ENCODE assay signal across 9 cellular contexts in genomic region chr6:161242779-161243693, GRCh38. TPM values are rescaled to one million over a fixed set of nuclear protein-coding genes. Genes with fewer than 3 reads are reported as not detected.
DNase-seq lines count a peak whose midpoint lies in the region; ATAC-seq and TF ChIP-seq lines count a peak whose summit lies in the region.
"Had no signal": no experiment of that assay in that cellular context is flagged by ENCODE, and none has a peak within 500 bp of the region (broad histone marks: within the 10 kb centered on the region; RNA-seq: fewer than 3 reads in every experiment).

No MANE protein-coding gene starts in this region.

- H3K27me3 ChIP-seq in smooth muscle cell (ENCODE audit: low read depth), result no peaks in the 10 kb centered on the region
- H3K27me3 ChIP-seq in PC-3 (ENCODE audit: low read length), result no peaks in the 10 kb centered on the region

- H3K9me3 ChIP-seq in smooth muscle cell (replicated peaks; ENCODE audit: low read depth) (no peaks in the 10 kb centered on the region), PC-3 (ENCODE audit: low read length) (no peaks in the 10 kb centered on the region)
- H3K9me3 ChIP-seq: prostate gland had no signal

- WGBS in smooth muscle cell (ENCODE audit: low lambda C conversion rate), result 68% methylated on average over 28 of the region's 28 CpGs

- H3K4me1 ChIP-seq in smooth muscle cell (ENCODE audit: low read depth), result peaks cover 20% of the 10 kb centered on the region
- no peaks in the 10 kb centered on the region for H3K4me1 ChIP-seq in PC-3 (ENCODE audit: insufficient read depth, low read length)
- H3K4me1 ChIP-seq: prostate gland had no signal

- peak; percentile 82 for ATAC-seq in activated CD8-positive, alpha-beta T cell treated with anti-CD3 and anti-CD28 coated beads, Interleukin-2, amount 10 ng/mL, durations not matched to agents 7 days and 5 days
- no peak for ATAC-seq in HG02642 (IDR thresholded peaks at IDR 0.05; ENCODE audit: poor library complexity, unreplicated experiment)
- ATAC-seq in PC-3, result no peak

- H3K27ac ChIP-seq in smooth muscle cell (ENCODE audit: low read depth) (peak overlapping the region; percentile 85), PC-3 (ENCODE audit: low read length) (no peak overlapping the region)
- H3K27ac ChIP-seq: prostate gland had no signal

- no peaks in the 10 kb centered on the region for H3K36me3 Mint-ChIP-seq in activated CD8-positive, alpha-beta T cell treated with anti-CD3 and anti-CD28 coated beads, Interleukin-2, amount 10 ng/mL, durations not matched to agents 7 days and 5 days (ENCODE audit: low read depth)
- H3K36me3 Mint-ChIP-seq in osteocyte (ENCODE audit: unreplicated experiment), result no peaks in the 10 kb centered on the region

- peaks cover 97% of the 10 kb centered on the region for H3K79me2 ChIP-seq in smooth muscle cell (ENCODE audit: low read depth)
- no peaks in the 10 kb centered on the region for H3K79me2 ChIP-seq in PC-3 (ENCODE audit: low read length)

- no peak overlapping the region for H3K4me3 Mint-ChIP-seq in activated CD8-positive, alpha-beta T cell treated with anti-CD3 and anti-CD28 coated beads, Interleukin-2, amount 10 ng/mL, durations not matched to agents 7 days and 5 days
- no peak overlapping the region for H3K4me3 Mint-ChIP-seq in osteocyte (ENCODE audit: unreplicated experiment)

- H3F3A ChIP-seq in smooth muscle cell (ENCODE audit: low read depth) (peaks cover 25% of the 10 kb centered on the region), PC-3 (ENCODE audit: low read length, unreplicated experiment) (no peaks in the 10 kb centered on the region)

- peaks cover 9% of the 10 kb centered on the region for H3K4me1 Mint-ChIP-seq in activated CD8-positive, alpha-beta T cell treated with anti-CD3 and anti-CD28 coated beads, Interleukin-2, amount 10 ng/mL, durations not matched to agents 7 days and 5 days (ENCODE audit: low read depth)
- no peaks in the 10 kb centered on the region for H3K4me1 Mint-ChIP-seq in osteocyte (ENCODE audit: unreplicated experiment)

- no peak overlapping the region for H2AFZ ChIP-seq in smooth muscle cell (ENCODE audit: low read depth)
- H2AFZ ChIP-seq in PC-3 (ENCODE audit: low read length), result no peak overlapping the region

- peak; percentile 91 for DNase-seq in GM03348 (ENCODE audit: low spot score)
- DNase-seq in activated CD8-positive, alpha-beta T cell treated with anti-CD3 and anti-CD28 coated beads, Interleukin-2, amount 10 ng/mL, durations not matched to agents 7 days and 5 days, result peak; percentile 54
- DNase-seq in fibroblast of peridontal ligament (ENCODE audit: extremely low read depth), result peak; percentile 77
- no peak for DNase-seq in smooth muscle cell (lab: John Stamatoyannopoulos, UW; ENCODE audit: unreplicated experiment)
- DNase-seq in osteocyte (ENCODE audit: extremely low spot score, unreplicated experiment), result no peak
- DNase-seq in PC-3, result no peak
- DNase-seq in NCI-H128 (lab: John Stamatoyannopoulos, UW; ENCODE audit: unreplicated experiment), result no peak

- H3K9me2 ChIP-seq in PC-3 (replicated peaks; ENCODE audit: low read length), result no peaks in the 10 kb centered on the region

- H3K36me3 ChIP-seq in smooth muscle cell (ENCODE audit: low read depth) (no peaks in the 10 kb centered on the region), PC-3 (ENCODE audit: low read depth, low read length) (no peaks in the 10 kb centered on the region)
- H3K36me3 ChIP-seq: prostate gland had no signal

- peaks cover 3% of the 10 kb centered on the region for H4K20me1 ChIP-seq in smooth muscle cell (ENCODE audit: low read depth)
- no peaks in the 10 kb centered on the region for H4K20me1 ChIP-seq in PC-3 (ENCODE audit: low read length)

- no peak overlapping the region for H3K27ac Mint-ChIP-seq in activated CD8-positive, alpha-beta T cell treated with anti-CD3 and anti-CD28 coated beads, Interleukin-2, amount 10 ng/mL, durations not matched to agents 7 days and 5 days
- no peak overlapping the region for H3K27ac Mint-ChIP-seq in osteocyte (ENCODE audit: unreplicated experiment)

- no peaks in the 10 kb centered on the region for H3K9me3 Mint-ChIP-seq in activated CD8-positive, alpha-beta T cell treated with anti-CD3 and anti-CD28 coated beads, Interleukin-2, amount 10 ng/mL, durations not matched to agents 7 days and 5 days (ENCODE audit: insufficient read depth)
- H3K9me3 Mint-ChIP-seq in osteocyte (ENCODE audit: unreplicated experiment), result no peaks in the 10 kb centered on the region

- H3K4me3 ChIP-seq in smooth muscle cell, result no peak overlapping the region
- H3K4me3 ChIP-seq in PC-3 (ENCODE audit: low read length), result no peak overlapping the region
- H3K4me3 ChIP-seq: prostate gland had no signal

- no peak for TF ChIP-seq CTCF in smooth muscle cell (IDR thresholded peaks at IDR 0.05; ENCODE audit: borderline replicate concordance, insufficient read depth, poor library complexity, severe bottlenecking)
- no peak for TF ChIP-seq CTCF in osteocyte (IDR thresholded peaks at IDR 0.05)
- TF ChIP-seq CTCF in PC-3 (conservative IDR thresholded peaks at IDR 0.05; ENCODE audit: low read depth, low read length), result no peak

- intact Hi-C loops in PC-3 (cut with micrococcal nuclease), result no loop called here

- H3K9ac ChIP-seq in smooth muscle cell (ENCODE audit: low read depth) (peak overlapping the region; percentile 76), PC-3 (ENCODE audit: low read length) (no peak overlapping the region)

- POLR2A ChIA-PET in activated CD8-positive, alpha-beta T cell treated with anti-CD3 and anti-CD28 coated beads, Interleukin-2, amount 10 ng/mL, durations not matched to agents 7 days and 5 days (lab: Charles Lee), result interaction anchor here (0.7 kb wide), 1 partner anchor 31 kb away, joined by 3 read pairs; the partner anchor contains the start of gene AGPAT4
- POLR2A ChIA-PET in PC-3 (lab: Charles Lee; ENCODE audit: unreplicated experiment), result no interaction called here

- H3K27me3 Mint-ChIP-seq in activated CD8-positive, alpha-beta T cell treated with anti-CD3 and anti-CD28 coated beads, Interleukin-2, amount 10 ng/mL, durations not matched to agents 7 days and 5 days (ENCODE audit: low read depth), result no peaks in the 10 kb centered on the region
- H3K27me3 Mint-ChIP-seq in osteocyte (ENCODE audit: unreplicated experiment), result no peaks in the 10 kb centered on the region

- BruUV-seq in PC-3 (replicated peaks; lab: Mats Ljungman, UMichigan), result no TSS peak

- H3K4me2 ChIP-seq in smooth muscle cell (peak overlapping the region; percentile 70), PC-3 (ENCODE audit: low read length) (no peak overlapping the region)

- CTCF ChIA-PET in activated CD8-positive, alpha-beta T cell treated with anti-CD3 and anti-CD28 coated beads, Interleukin-2, amount 10 ng/mL, durations not matched to agents 7 days and 5 days (lab: Charles Lee), result interaction anchor here (0.6 to 1.4 kb wide), 4 partner anchors 12 to 31 kb away, joined by 3 read pairs; partner anchors contain the start of gene AGPAT4
- CTCF ChIA-PET in PC-3 (lab: Charles Lee), result no interaction called here

RNA-seq across cellular contexts. Expression of gene AGPAT4, which starts 30.8 kb away (rescaled TPM):
- 1 to 10 TPM; 4.0 to 4.3 TPM for total RNA-seq in activated CD8-positive, alpha-beta T cell treated with anti-CD3 and anti-CD28 coated beads, Interleukin-2, amount 10 ng/mL, durations not matched to agents 7 days and 5 days
- total RNA-seq in smooth muscle cell, result 49.3 and 51.8 TPM in 2 replicates
- 41.5 and 51.4 TPM in 2 replicates for polyA plus RNA-seq in smooth muscle cell
- total RNA-seq in osteocyte, result 8.3 and 10.1 TPM in 2 replicates
- total RNA-seq in PC-3 (2014; rRNA removed), result 3.8 and 3.9 TPM in 2 replicates

Comparison
In these comparisons a context has a peak if more than half of its experiments do, and no peak if none do; other contexts are left out.
1. DNase-seq: peak in GM03348 (single experiment), activated CD8-positive, alpha-beta T cell treated with anti-CD3 and anti-CD28 coated beads, Interleukin-2, amount 10 ng/mL, durations not matched to agents 7 days and 5 days (single experiment) and fibroblast of peridontal ligament (single experiment); none in smooth muscle cell (single experiment), osteocyte (single experiment), PC-3 (single experiment) and NCI-H128 (single experiment).